In the genomic region with DNA sequence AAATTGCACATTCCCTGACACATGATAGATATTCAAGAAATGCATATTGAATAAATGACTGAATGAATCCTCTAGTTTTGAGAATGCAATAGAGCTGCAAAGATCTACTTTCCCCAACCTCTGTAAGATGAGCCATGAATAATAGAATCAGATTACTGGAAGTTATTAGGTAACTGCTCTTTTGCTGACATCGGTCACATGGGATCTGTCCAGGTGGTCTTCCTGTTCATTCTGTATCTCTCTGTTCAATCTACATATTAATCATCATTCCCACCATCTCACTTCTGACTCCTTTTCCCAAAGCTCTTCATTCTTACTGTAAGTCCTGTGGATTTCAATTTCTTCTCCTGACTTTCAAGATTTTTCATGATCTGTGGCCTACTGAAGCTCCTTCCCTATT, we compare ENCODE assay signal across 5 cellular contexts.
"Had no signal": no experiment of that assay in that cellular context is flagged by ENCODE, and none has a peak within 500 bp of the region (broad histone marks: within the 10 kb centered on the region; RNA-seq: fewer than 3 reads in every experiment).

No MANE protein-coding gene starts in this region.

- DNase-seq: GM23248, GOT3, H7, KBM-7 had no signal

- H3K4me3 ChIP-seq: GM23248, HAP-1 had no signal
